Comparison of ENCODE assay signal across 1 cellular context in the genomic region with DNA sequence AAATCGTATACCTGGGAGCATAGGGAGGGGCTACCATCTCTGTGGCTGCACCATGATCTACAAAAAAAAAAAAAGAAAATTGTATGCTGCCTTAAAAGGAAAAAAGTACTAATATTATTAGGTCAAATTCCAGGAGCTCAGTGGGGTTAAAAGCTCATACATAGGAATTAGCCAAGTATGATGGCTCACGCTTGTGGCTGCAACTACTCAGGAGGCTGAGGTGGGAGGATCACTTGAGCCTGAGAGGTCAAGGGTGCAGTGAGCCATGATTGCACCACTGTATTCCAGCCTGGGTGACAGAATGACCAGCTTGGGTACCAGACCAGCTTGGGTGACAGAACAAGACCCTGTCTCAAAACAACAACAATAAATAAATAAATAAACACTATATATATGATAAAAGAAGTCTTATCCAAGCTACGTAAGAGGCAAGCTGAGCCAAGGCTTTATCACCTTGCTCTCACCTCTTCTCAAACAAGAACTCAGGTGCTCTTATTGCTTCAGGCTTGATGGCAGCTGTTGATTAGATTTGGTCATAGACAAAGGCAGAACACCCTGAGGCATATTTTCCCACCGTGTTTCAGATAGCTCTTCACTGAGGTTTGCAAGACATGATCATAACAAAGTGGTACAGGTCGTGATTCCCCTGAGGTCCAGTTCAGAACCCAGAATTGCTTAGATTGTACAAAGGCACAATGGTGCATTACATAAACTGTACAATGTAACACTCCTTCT.
TF ChIP-seq lines count a peak whose summit lies in the region.

No MANE protein-coding gene starts in this region.

TF ChIP-seq in GM23338, 12 proteins besides CTCF, POLR2A, EP300 and RAD21 (continued from another document):
- TF ChIP-seq, protein P1, sequence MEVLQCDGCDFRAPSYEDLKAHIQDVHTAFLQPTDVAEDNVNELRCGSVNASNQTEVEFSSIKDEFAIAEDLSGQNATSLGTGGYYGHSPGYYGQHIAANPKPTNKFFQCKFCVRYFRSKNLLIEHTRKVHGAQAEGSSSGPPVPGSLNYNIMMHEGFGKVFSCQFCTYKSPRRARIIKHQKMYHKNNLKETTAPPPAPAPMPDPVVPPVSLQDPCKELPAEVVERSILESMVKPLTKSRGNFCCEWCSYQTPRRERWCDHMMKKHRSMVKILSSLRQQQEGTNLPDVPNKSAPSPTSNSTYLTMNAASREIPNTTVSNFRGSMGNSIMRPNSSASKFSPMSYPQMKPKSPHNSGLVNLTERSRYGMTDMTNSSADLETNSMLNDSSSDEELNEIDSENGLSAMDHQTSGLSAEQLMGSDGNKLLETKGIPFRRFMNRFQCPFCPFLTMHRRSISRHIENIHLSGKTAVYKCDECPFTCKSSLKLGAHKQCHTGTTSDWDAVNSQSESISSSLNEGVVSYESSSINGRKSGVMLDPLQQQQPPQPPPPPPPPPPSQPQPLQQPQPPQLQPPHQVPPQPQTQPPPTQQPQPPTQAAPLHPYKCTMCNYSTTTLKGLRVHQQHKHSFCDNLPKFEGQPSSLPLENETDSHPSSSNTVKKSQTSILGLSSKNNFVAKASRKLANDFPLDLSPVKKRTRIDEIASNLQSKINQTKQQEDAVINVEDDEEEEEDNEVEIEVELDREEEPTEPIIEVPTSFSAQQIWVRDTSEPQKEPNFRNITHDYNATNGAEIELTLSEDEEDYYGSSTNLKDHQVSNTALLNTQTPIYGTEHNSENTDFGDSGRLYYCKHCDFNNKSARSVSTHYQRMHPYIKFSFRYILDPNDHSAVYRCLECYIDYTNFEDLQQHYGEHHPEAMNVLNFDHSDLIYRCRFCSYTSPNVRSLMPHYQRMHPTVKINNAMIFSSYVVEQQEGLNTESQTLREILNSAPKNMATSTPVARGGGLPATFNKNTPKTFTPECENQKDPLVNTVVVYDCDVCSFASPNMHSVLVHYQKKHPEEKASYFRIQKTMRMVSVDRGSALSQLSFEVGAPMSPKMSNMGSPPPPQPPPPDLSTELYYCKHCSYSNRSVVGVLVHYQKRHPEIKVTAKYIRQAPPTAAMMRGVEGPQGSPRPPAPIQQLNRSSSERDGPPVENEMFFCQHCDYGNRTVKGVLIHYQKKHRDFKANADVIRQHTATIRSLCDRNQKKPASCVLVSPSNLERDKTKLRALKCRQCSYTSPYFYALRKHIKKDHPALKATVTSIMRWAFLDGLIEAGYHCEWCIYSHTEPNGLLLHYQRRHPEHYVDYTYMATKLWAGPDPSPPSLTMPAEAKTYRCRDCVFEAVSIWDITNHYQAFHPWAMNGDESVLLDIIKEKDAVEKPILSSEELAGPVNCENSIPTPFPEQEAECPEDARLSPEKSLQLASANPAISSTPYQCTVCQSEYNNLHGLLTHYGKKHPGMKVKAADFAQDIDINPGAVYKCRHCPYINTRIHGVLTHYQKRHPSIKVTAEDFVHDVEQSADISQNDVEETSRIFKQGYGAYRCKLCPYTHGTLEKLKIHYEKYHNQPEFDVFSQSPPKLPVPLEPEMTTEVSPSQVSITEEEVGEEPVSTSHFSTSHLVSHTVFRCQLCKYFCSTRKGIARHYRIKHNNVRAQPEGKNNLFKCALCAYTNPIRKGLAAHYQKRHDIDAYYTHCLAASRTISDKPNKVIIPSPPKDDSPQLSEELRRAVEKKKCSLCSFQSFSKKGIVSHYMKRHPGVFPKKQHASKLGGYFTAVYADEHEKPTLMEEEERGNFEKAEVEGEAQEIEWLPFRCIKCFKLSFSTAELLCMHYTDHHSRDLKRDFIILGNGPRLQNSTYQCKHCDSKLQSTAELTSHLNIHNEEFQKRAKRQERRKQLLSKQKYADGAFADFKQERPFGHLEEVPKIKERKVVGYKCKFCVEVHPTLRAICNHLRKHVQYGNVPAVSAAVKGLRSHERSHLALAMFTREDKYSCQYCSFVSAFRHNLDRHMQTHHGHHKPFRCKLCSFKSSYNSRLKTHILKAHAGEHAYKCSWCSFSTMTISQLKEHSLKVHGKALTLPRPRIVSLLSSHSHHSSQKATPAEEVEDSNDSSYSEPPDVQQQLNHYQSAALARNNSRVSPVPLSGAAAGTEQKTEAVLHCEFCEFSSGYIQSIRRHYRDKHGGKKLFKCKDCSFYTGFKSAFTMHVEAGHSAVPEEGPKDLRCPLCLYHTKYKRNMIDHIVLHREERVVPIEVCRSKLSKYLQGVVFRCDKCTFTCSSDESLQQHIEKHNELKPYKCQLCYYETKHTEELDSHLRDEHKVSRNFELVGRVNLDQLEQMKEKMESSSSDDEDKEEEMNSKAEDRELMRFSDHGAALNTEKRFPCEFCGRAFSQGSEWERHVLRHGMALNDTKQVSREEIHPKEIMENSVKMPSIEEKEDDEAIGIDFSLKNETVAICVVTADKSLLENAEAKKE (CRISPR knock-in tag; IDR thresholded peaks at IDR 0.05) = no peak
- TF ChIP-seq STAT1 (IDR thresholded peaks at IDR 0.05; ENCODE audit: unreplicated experiment) (no peak), EZH2 (IDR thresholded peaks at IDR 0.05; ENCODE audit: low read depth, unreplicated experiment) (no peak), JUNB (IDR thresholded peaks at IDR 0.05; ENCODE audit: unreplicated experiment) (no peak), EZH2phosphoT487 (IDR thresholded peaks at IDR 0.05; ENCODE audit: unreplicated experiment) (no peak), ZNF114 (CRISPR knock-in tag; IDR thresholded peaks at IDR 0.05) (no peak), NANOG (IDR thresholded peaks at IDR 0.05; ENCODE audit: borderline replicate concordance) (no peak)
- TF ChIP-seq, protein P2, sequence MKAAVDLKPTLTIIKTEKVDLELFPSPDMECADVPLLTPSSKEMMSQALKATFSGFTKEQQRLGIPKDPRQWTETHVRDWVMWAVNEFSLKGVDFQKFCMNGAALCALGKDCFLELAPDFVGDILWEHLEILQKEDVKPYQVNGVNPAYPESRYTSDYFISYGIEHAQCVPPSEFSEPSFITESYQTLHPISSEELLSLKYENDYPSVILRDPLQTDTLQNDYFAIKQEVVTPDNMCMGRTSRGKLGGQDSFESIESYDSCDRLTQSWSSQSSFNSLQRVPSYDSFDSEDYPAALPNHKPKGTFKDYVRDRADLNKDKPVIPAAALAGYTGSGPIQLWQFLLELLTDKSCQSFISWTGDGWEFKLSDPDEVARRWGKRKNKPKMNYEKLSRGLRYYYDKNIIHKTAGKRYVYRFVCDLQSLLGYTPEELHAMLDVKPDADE (IDR thresholded peaks at IDR 0.05) = no peak
- TF ChIP-seq, protein P3, sequence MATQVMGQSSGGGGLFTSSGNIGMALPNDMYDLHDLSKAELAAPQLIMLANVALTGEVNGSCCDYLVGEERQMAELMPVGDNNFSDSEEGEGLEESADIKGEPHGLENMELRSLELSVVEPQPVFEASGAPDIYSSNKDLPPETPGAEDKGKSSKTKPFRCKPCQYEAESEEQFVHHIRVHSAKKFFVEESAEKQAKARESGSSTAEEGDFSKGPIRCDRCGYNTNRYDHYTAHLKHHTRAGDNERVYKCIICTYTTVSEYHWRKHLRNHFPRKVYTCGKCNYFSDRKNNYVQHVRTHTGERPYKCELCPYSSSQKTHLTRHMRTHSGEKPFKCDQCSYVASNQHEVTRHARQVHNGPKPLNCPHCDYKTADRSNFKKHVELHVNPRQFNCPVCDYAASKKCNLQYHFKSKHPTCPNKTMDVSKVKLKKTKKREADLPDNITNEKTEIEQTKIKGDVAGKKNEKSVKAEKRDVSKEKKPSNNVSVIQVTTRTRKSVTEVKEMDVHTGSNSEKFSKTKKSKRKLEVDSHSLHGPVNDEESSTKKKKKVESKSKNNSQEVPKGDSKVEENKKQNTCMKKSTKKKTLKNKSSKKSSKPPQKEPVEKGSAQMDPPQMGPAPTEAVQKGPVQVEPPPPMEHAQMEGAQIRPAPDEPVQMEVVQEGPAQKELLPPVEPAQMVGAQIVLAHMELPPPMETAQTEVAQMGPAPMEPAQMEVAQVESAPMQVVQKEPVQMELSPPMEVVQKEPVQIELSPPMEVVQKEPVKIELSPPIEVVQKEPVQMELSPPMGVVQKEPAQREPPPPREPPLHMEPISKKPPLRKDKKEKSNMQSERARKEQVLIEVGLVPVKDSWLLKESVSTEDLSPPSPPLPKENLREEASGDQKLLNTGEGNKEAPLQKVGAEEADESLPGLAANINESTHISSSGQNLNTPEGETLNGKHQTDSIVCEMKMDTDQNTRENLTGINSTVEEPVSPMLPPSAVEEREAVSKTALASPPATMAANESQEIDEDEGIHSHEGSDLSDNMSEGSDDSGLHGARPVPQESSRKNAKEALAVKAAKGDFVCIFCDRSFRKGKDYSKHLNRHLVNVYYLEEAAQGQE (IDR thresholded peaks at IDR 0.05; ENCODE audit: unreplicated experiment) = no peak
